Comparison of ENCODE assay signal across 1 cellular context in genomic region chr12:49149-49548, GRCh38.
A peak's percentile ranks its signal among the peaks of the same experiment; 100 is the strongest.
TF ChIP-seq lines count a peak whose summit lies in the region.
"Not testable (repeated sequence)": the region's sequence is repeated elsewhere in the genome, so short reads cannot be mapped to it uniquely, and the experiment has no call there.

No MANE protein-coding gene starts in this region.

TF ChIP-seq in HepG2, 621 proteins besides CTCF, POLR2A, EP300 and RAD21:
- TF ChIP-seq ATF7 (IDR thresholded peaks at IDR 0.05): peak; percentile 74
- TF ChIP-seq ATF7 (CRISPR knock-in tag; IDR thresholded peaks at IDR 0.05): not testable (repeated sequence)
